Comparison of ENCODE assay signal across 21 cellular contexts in the genomic region with DNA sequence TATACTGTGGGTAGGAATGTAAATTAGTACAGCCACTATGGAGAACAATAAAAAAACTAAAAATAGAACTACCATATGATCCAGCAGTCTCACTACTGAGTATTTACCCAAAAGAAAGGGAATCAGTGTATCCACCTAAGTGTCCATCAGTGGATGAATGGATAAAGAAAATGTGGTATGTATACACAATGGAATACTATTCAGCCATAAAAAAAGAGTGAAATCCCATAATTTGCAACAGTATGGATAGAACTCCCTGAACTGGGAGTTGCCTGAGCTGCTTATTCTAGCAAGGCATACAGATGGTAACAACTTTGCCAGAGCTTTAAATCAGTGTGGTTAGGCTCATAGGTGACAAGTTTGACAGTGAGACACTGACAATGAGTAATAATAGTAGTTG.
"Had no signal": no experiment of that assay in that cellular context is flagged by ENCODE, and none has a peak within 500 bp of the region (broad histone marks: within the 10 kb centered on the region; RNA-seq: fewer than 3 reads in every experiment).

No MANE protein-coding gene starts in this region.

- FAIRE-seq: endometrium, pancreas, urothelium cell line had no signal

- DNase-seq: effector memory CD4-positive, alpha-beta T cell; esophagus squamous epithelium; foreskin fibroblast; glutamatergic neuron; islet precursor cell; mammary epithelial cell; naive thymus-derived CD4-positive, alpha-beta T cell; pancreas; right cardiac atrium; small intestine; stimulated activated CD4-positive, alpha-beta T cell treated with anti-CD3 and anti-CD28 coated beads, Interleukin-2, amount 100 ng/mL, for 48 hours; stimulated activated naive CD8-positive, alpha-beta T cell treated with anti-CD3 and anti-CD28 coated beads, Interleukin-15, Interleukin-2, amounts not matched to agents 100 U/mL and 50 U/mL, for 24 hours; thyroid gland had no signal

- H3K4me3 Mint-ChIP-seq: naive thymus-derived CD4-positive, alpha-beta T cell; neural crest cell; type B pancreatic cell had no signal

- H3K4me3 ChIP-seq: esophagus squamous epithelium, gastroesophageal sphincter, pancreas, suprapubic skin, thyroid gland had no signal

- H3K27ac Mint-ChIP-seq: progenitor cell of endocrine pancreas, type B pancreatic cell had no signal

- H3K4me1 ChIP-seq: thyroid gland had no signal

- H3K27ac ChIP-seq: esophagus squamous epithelium, gastroesophageal sphincter, pancreas, suprapubic skin, thyroid gland had no signal

- H3K9me3 ChIP-seq: esophagus squamous epithelium, gastroesophageal sphincter, pancreas, suprapubic skin, thyroid gland had no signal

- ATAC-seq: gastroesophageal sphincter; left lobe of liver; naive thymus-derived CD4-positive, alpha-beta T cell; pancreas; stimulated activated naive CD8-positive, alpha-beta T cell treated with anti-CD3 and anti-CD28 coated beads, Interleukin-15, Interleukin-2, amounts not matched to agents 100 U/mL and 50 U/mL, for 24 hours had no signal

- H3K27me3 ChIP-seq: esophagus squamous epithelium, gastroesophageal sphincter, pancreas, suprapubic skin, thyroid gland had no signal

- H3K36me3 ChIP-seq: pancreas, thyroid gland had no signal

- H3K9me3 Mint-ChIP-seq: naive thymus-derived CD4-positive, alpha-beta T cell; neural crest cell; type B pancreatic cell had no signal

- H3K27me3 Mint-ChIP-seq: naive thymus-derived CD4-positive, alpha-beta T cell; progenitor cell of endocrine pancreas; type B pancreatic cell had no signal
